14 cellular contexts compared by ENCODE assay signal in the genomic region with DNA sequence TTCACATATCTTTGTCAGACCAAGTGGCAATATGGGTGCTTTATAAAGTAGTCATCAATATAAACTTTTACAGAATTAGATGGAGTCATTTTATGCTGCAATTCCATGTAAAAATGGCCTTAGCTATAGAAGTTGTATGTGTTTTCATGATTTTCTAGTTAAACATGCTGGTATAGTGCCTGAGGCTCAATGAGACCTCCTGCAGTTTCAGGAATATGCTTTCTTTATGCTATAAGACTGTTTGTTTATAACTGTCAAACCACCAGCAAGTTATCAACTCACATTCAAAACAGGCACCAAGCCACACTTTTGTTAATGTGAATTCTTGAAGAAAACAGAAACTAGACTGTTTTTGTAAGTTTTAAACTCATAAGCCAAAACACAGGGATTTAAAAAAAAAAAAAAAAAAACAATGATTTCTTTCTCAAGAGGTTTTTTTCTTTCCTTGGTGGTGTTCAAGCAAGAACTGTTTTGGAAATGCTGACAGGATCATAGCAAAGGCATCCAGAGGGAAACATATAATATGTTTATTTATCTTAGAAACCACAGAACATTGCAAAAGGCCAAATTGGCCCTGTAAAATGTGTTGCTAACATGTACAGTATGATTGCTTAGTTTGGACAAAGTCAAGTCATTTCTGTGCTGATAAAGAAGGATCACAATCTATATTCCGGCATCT. TPM values are rescaled to one million over a fixed set of nuclear protein-coding genes. Genes with fewer than 3 reads are reported as not detected.
DNase-seq lines count a peak whose midpoint lies in the region; ATAC-seq, FAIRE-seq and TF ChIP-seq lines count a peak whose summit lies in the region.
"Had no signal": no experiment of that assay in that cellular context is flagged by ENCODE, and none has a peak within 500 bp of the region (broad histone marks: within the 10 kb centered on the region; RNA-seq: fewer than 3 reads in every experiment).

No MANE protein-coding gene starts in this region.

- no peak for TF ChIP-seq CTCF in brain microvascular endothelial cell (IDR thresholded peaks at IDR 0.05; ENCODE audit: low read depth, low read length, missing control alignments)
- no peak for TF ChIP-seq CTCF in right atrium auricular region (IDR thresholded peaks at IDR 0.05)
- TF ChIP-seq CTCF in stomach (IDR thresholded peaks at IDR 0.05) = no peak

- intact Hi-C loops in stomach (cut with DNase I; ENCODE audit: low total_unique reads) = no loop called here

- H3K27me3 ChIP-seq in brain microvascular endothelial cell (replicated peaks) (no peaks in the 10 kb centered on the region), right atrium auricular region (no peaks in the 10 kb centered on the region), stomach (no peaks in the 10 kb centered on the region), HAP-1 (ENCODE audit: low read depth) (no peaks in the 10 kb centered on the region)
- H3K27me3 ChIP-seq: right lobe of liver had no signal

- no peak for TF ChIP-seq EP300 in stomach (IDR thresholded peaks at IDR 0.05)

- no peak for TF ChIP-seq POLR2A in H54 (IDR thresholded peaks at IDR 0.05; ENCODE audit: low read depth, low read length)
- TF ChIP-seq POLR2A in stomach (IDR thresholded peaks at IDR 0.05) = no peak

- H3K9me3 ChIP-seq in right atrium auricular region (no peaks in the 10 kb centered on the region), stomach (no peaks in the 10 kb centered on the region), HAP-1 (no peaks in the 10 kb centered on the region)
- H3K9me3 ChIP-seq: right lobe of liver had no signal

- no peak for ATAC-seq in HG03520 (IDR thresholded peaks at IDR 0.05; ENCODE audit: unreplicated experiment)
- ATAC-seq: right lobe of liver had no signal

- no peaks in the 10 kb centered on the region for H3K36me3 ChIP-seq in brain microvascular endothelial cell (replicated peaks)
- no peaks in the 10 kb centered on the region for H3K36me3 ChIP-seq in right atrium auricular region
- no peaks in the 10 kb centered on the region for H3K36me3 ChIP-seq in stomach
- H3K36me3 ChIP-seq in HAP-1 (replicated peaks) = no peaks in the 10 kb centered on the region
- H3K36me3 ChIP-seq: right lobe of liver had no signal

- H3K27ac ChIP-seq in brain microvascular endothelial cell (peak overlapping the region; percentile 54), right atrium auricular region (peak overlapping the region; percentile 57 to 68), stomach (peak overlapping the region in 3 of 5 donors; percentile 22 to 56 (median 44))
- H3K27ac ChIP-seq: right lobe of liver had no signal

- 56 to 68% (median 62%) methylated on average over 1 of the region's 1 CpG for WGBS in stomach, 5 donors

- H3K4me1 ChIP-seq in right atrium auricular region (peaks cover 0 to 19% of the 10 kb centered on the region in 2 donors), stomach (peaks cover 6 to 43% (median 19%) of the 10 kb centered on the region in 4 donors), HAP-1 (no peaks in the 10 kb centered on the region)
- H3K4me1 ChIP-seq: right lobe of liver had no signal

- FAIRE-seq in H54 (lab: Jason Lieb, UNC) = peak; percentile 55

- in situ Hi-C loops in brain microvascular endothelial cell (cut with HindIII; ENCODE audit: low pct_ligation_motif_present, low sequenced_read_pairs) (no loop called here), HAP-1 (cut with MboI; ENCODE audit: low sequenced_read_pairs) (no loop called here)

- H3K4me3 ChIP-seq in brain microvascular endothelial cell (ENCODE audit: low read depth, low read length) (no peak overlapping the region), right atrium auricular region (no peak overlapping the region), stomach (no peak overlapping the region), HAP-1 (no peak overlapping the region)
- H3K4me3 ChIP-seq: right lobe of liver had no signal

- DNase-seq in H54 (ENCODE audit: insufficient read length, low spot score) (no peak), brain microvascular endothelial cell (peak; percentile 64), right atrium auricular region (ENCODE audit: low spot score) (no peak), stomach (no peak), NCI-H1105 treated with DMSO at 0.1 percent for 48 hours (lab: John Stamatoyannopoulos, UW) (no peak), HAP-1 (ENCODE audit: low spot score in 2 of 2) (no peak)
- no peak for DNase-seq in activated T-cell treated with anti-CD3 and anti-CD28 coated beads, Interleukin-2, amount 50 U/mL, for 48 hours
- DNase-seq: activated naive CD4-positive, alpha-beta T cell treated with anti-CD3 and anti-CD28 coated beads for 36 hours; DMS 273 treated with DMSO at 0.1 percent for 48 hours; KBM-7; kidney glomerular epithelial cell; NCI-H446 treated with DMSO at 0.1 percent for 48 hours; right lobe of liver had no signal

RNA-seq across cellular contexts. Expression of a gene that starts 28.8 kb away (rescaled TPM):
- total RNA-seq in right atrium auricular region (100 to 1,000 TPM; 130 to 196 TPM), stomach (100 to 1,000 TPM in 1 of 5 donors, 10 to 100 TPM in 3, 1 to 10 TPM in 1; 7.0 to 486 (median 18.1) TPM)
- 10 to 100 TPM in 2 of 3 donors, 1 to 10 TPM in 1; 6.9 to 46.1 (median 39.4) TPM for polyA plus RNA-seq in stomach
- total RNA-seq: activated naive CD4-positive, alpha-beta T cell treated with anti-CD3 and anti-CD28 coated beads for 36 hours had no signal

RNA-seq across cellular contexts. Expression of a gene that starts 42.5 kb away (rescaled TPM):
- total RNA-seq in right atrium auricular region (1,000 to 10,000 TPM in 1 of 2 donors, 100 to 1,000 TPM in 1; 994 to 1,906 TPM), stomach (1,000 to 10,000 TPM in 1 of 5 donors, 100 to 1,000 TPM in 4; 189 to 1,044 (median 516) TPM)
- polyA plus RNA-seq in stomach = 100 to 1,000 TPM; 145 to 368 (median 223) TPM
- total RNA-seq: activated naive CD4-positive, alpha-beta T cell treated with anti-CD3 and anti-CD28 coated beads for 36 hours had no signal
